11 cellular contexts compared by ENCODE assay signal in the genomic region with DNA sequence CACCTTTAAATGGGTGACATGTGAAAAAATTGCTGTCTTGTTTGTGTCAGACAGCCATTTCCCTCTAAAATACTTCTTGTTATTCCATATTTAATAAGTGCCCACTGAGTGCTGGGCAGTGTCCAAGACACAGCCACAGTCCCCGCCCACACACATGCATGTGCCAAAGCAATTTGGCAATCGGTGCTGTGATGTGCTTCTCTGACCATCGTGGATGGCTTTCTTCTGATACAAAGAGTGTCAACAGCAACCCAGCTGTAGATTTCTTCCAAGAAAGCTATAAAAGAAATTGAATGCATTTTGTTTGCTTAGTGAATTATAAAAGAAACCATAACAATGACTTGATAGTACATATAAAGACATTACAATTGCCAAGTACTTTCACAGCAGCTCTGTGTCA.
A peak's percentile ranks its signal among the peaks of the same experiment; 100 is the strongest.
DNase-seq lines count a peak whose midpoint lies in the region; ATAC-seq, FAIRE-seq and TF ChIP-seq lines count a peak whose summit lies in the region.
"Had no signal": no experiment of that assay in that cellular context is flagged by ENCODE, and none has a peak within 500 bp of the region (broad histone marks: within the 10 kb centered on the region; RNA-seq: fewer than 3 reads in every experiment).

No MANE protein-coding gene starts in this region.

- no peak overlapping the region for H3K4me3 Mint-ChIP-seq in astrocyte (ENCODE audit: unreplicated experiment)
- H3K4me3 Mint-ChIP-seq: immature natural killer cell had no signal

- dilution Hi-C loops in IMR-90 (cut with HindIII; ENCODE audit: low sequenced_read_pairs, unreplicated experiment), result no loop called here

- no peak overlapping the region for H3K27ac ChIP-seq in IMR-90 (ENCODE audit: insufficient read depth, low read length)
- no peak overlapping the region for H3K27ac ChIP-seq in astrocyte (ENCODE audit: low read depth, low read length)
- H3K27ac ChIP-seq in right atrium auricular region, result no peak overlapping the region
- no peak overlapping the region for H3K27ac ChIP-seq in transverse colon

- TF ChIP-seq CTCF in IMR-90 (conservative IDR thresholded peaks at IDR 0.05; ENCODE audit: low read depth, low read length) (no peak), astrocyte (IDR thresholded peaks at IDR 0.05; ENCODE audit: insufficient read depth, low read depth, low read length) (no peak), right atrium auricular region (IDR thresholded peaks at IDR 0.05) (no peak), transverse colon (IDR thresholded peaks at IDR 0.05) (no peak)

- no peak overlapping the region for H3K4ac ChIP-seq in IMR-90 (ENCODE audit: low read depth, low read length)

- no peak overlapping the region for H3K14ac ChIP-seq in IMR-90 (replicated peaks; ENCODE audit: low read depth, low read length)

- peaks cover under 1% of the 10 kb centered on the region for H3K9me3 Mint-ChIP-seq in astrocyte (ENCODE audit: unreplicated experiment)

- H2BK20ac ChIP-seq in IMR-90 (ENCODE audit: low read depth, low read length), result no peak overlapping the region

- H4K91ac ChIP-seq in IMR-90 (ENCODE audit: insufficient read depth, low read depth, low read length), result no peak overlapping the region

- H3K4me3 ChIP-seq in IMR-90 (ENCODE audit: insufficient read depth, low read depth, low read length) (no peak overlapping the region), astrocyte (ENCODE audit: insufficient read depth, low read depth, low read length) (no peak overlapping the region), right atrium auricular region (no peak overlapping the region), transverse colon (no peak overlapping the region)

- no peak for TF ChIP-seq POLR2A in IMR-90 (IDR thresholded peaks at IDR 0.05; ENCODE audit: low read depth, low read length)
- TF ChIP-seq POLR2A in transverse colon (IDR thresholded peaks at IDR 0.05), result no peak

- H2BK120ac ChIP-seq in IMR-90 (ENCODE audit: low read depth, low read length), result no peak overlapping the region

- H3K36me3 ChIP-seq in IMR-90 (ENCODE audit: control insufficient read depth, insufficient read depth, low read length) (no peaks in the 10 kb centered on the region), astrocyte (ENCODE audit: insufficient read depth, low read length) (no peaks in the 10 kb centered on the region), right atrium auricular region (no peaks in the 10 kb centered on the region), transverse colon (no peaks in the 10 kb centered on the region)

- H3K4me1 ChIP-seq in IMR-90 (ENCODE audit: control insufficient read depth, insufficient read depth, low read length), result 0 out of 2 replicates have a peak, but pooled peaks cover 6% of the 10 kb centered on the region
- H3K4me1 ChIP-seq in astrocyte (ENCODE audit: insufficient read depth, low read length), result peaks cover 17% of the 10 kb centered on the region
- peaks cover 0 to 5% of the 10 kb centered on the region in 2 donors for H3K4me1 ChIP-seq in right atrium auricular region
- peaks cover 0 to 10% (median 4%) of the 10 kb centered on the region in 4 donors for H3K4me1 ChIP-seq in transverse colon

- TF ChIP-seq RAD21 in IMR-90 (IDR thresholded peaks at IDR 0.05; ENCODE audit: low read length), result no peak

- H3K56ac ChIP-seq in IMR-90 (ENCODE audit: extremely low read depth, insufficient read depth, low read length), result no peak overlapping the region

- H3K18ac ChIP-seq in IMR-90 (ENCODE audit: low read depth, low read length), result peak overlapping the region; percentile 16; the same call in 1 of the 2 replicates

- H3K27me3 Mint-ChIP-seq in astrocyte (ENCODE audit: low read depth, unreplicated experiment), result no peaks in the 10 kb centered on the region

- no peaks in the 10 kb centered on the region for H3K27me3 ChIP-seq in IMR-90 (ENCODE audit: control insufficient read depth, insufficient read depth, low read length)
- no peaks in the 10 kb centered on the region for H3K27me3 ChIP-seq in astrocyte (ENCODE audit: insufficient read depth, low read length)
- no peaks in the 10 kb centered on the region for H3K27me3 ChIP-seq in right atrium auricular region
- H3K27me3 ChIP-seq in transverse colon, result peaks cover 28% of the 10 kb centered on the region

- BruUV-seq in IMR-90 (replicated peaks; lab: Mats Ljungman, UMichigan), result no TSS peak

- H4K5ac ChIP-seq in IMR-90 (ENCODE audit: low read depth, low read length), result no peak overlapping the region

- peak; percentile 49; the same call in 1 of the 2 replicates for ATAC-seq in IMR-90 (ENCODE audit: low read depth)

- TF ChIP-seq EP300 in transverse colon (IDR thresholded peaks at IDR 0.05; ENCODE audit: low read depth), result no peak

- in situ Hi-C loops in IMR-90 (cut with MboI; ENCODE audit: low sequenced_read_pairs) (no loop called here), transverse colon (cut with MboI; ENCODE audit: low pct_ligation_motif_present in 1 of 4, low pct_unique_long_range_greater_than_20kb in 1 of 4, low sequenced_read_pairs in 3 of 4) (no loop called here)

- WGBS in IMR-90 (ENCODE audit: extremely low coverage in 2 of 2, insufficient read length in 1 of 2), 2 experiments, result 0% methylated on average over 1 of the region's 3 CpGs; no CpG with 5 or more reads in 1 of the 2 experiments
- WGBS in transverse colon (ENCODE audit: low coverage in 1 of 2), 2 donors, result 8 to 16% methylated on average over 3 of the region's 3 CpGs

- CTCF ChIA-PET in IMR-90 (lab: Yijun Ruan, JAX) (interaction anchor here (1.1 kb wide), 1 partner anchor 18 kb away, joined by 3 read pairs; no protein-coding TSS in a partner anchor), HEK293T (lab: Yijun Ruan, JAX) (no interaction called here)

- POLR2A ChIA-PET in IMR-90 (lab: Charles Lee; ENCODE audit: unreplicated experiment) (no interaction called here), HEK293T (lab: Yijun Ruan, JAX) (no interaction called here)

- no peak overlapping the region for H4K8ac ChIP-seq in IMR-90 (ENCODE audit: low read depth in 2 of 2, low read length in 2 of 2)

- DNase-seq in IMR-90, result peak; percentile 61
- DNase-seq in astrocyte (ENCODE audit: low read depth), result peak; percentile 60
- peak; percentile 64 for DNase-seq in right atrium auricular region (ENCODE audit: low spot score)
- peak; percentile 62 for DNase-seq in transverse colon
- no peak for DNase-seq in DMS114 treated with DMSO at 0.1 percent for 48 hours (lab: John Stamatoyannopoulos, UW; ENCODE audit: unreplicated experiment)
- DNase-seq in NCI-H1048 (lab: John Stamatoyannopoulos, UW), result no peak
- DNase-seq in HEK293T (ENCODE audit: extremely low spot score), result no peak
- DNase-seq: immature natural killer cell; retina; stimulated activated naive CD4-positive, alpha-beta T cell had no signal

- H3K9me3 ChIP-seq in IMR-90 (ENCODE audit: control insufficient read depth, insufficient read depth, low read length) (no peaks in the 10 kb centered on the region), astrocyte (ENCODE audit: insufficient read depth, low read depth, low read length) (no peaks in the 10 kb centered on the region), right atrium auricular region (no peaks in the 10 kb centered on the region), transverse colon (no peaks in the 10 kb centered on the region)

- no peak overlapping the region for H2AK9ac ChIP-seq in IMR-90 (replicated peaks; ENCODE audit: low read depth, low read length, poor library complexity)

- H3K79me1 ChIP-seq in IMR-90 (ENCODE audit: low read depth in 1 of 2, low read length in 2 of 2), result no peaks in the 10 kb centered on the region

- no peaks in the 10 kb centered on the region for H3K79me2 ChIP-seq in astrocyte (ENCODE audit: insufficient read depth, low read length)

- no peaks in the 10 kb centered on the region for H3K36me3 Mint-ChIP-seq in astrocyte (ENCODE audit: low read depth, unreplicated experiment)
- H3K36me3 Mint-ChIP-seq: immature natural killer cell had no signal

- H3K9ac ChIP-seq in IMR-90 (ENCODE audit: low read depth, low read length), result no peak overlapping the region
- no peak overlapping the region for H3K9ac ChIP-seq in astrocyte (ENCODE audit: low read length)

- H2BK5ac ChIP-seq in IMR-90 (ENCODE audit: low read depth, low read length, poor library complexity, severe bottlenecking), result no peak overlapping the region

- peaks cover 15% of the 10 kb centered on the region for H3K4me1 Mint-ChIP-seq in astrocyte (ENCODE audit: low read depth, unreplicated experiment)
- H3K4me1 Mint-ChIP-seq: immature natural killer cell had no signal

- H3K4me2 ChIP-seq in IMR-90 (ENCODE audit: low read depth, low read length) (no peak overlapping the region), astrocyte (ENCODE audit: low read length) (no peak overlapping the region)

- H3K23ac ChIP-seq in IMR-90 (ENCODE audit: low read depth, low read length), result no peak overlapping the region

- H3K27ac Mint-ChIP-seq in astrocyte (ENCODE audit: unreplicated experiment), result no peak overlapping the region
- H3K27ac Mint-ChIP-seq: immature natural killer cell had no signal

- H4K20me1 ChIP-seq in IMR-90 (ENCODE audit: insufficient read depth, low read length) (no peaks in the 10 kb centered on the region), astrocyte (ENCODE audit: insufficient read depth, low read length) (no peaks in the 10 kb centered on the region)

- intact Hi-C loops in IMR-90 (cut with micrococcal nuclease), result no loop called here
- intact Hi-C loops in transverse colon (cut with DNase I; ENCODE audit: low total_unique reads), result no loop called here

- no peak overlapping the region for H2AK5ac ChIP-seq in IMR-90 (ENCODE audit: low read depth, low read length)

- H3K9me1 ChIP-seq in IMR-90 (ENCODE audit: insufficient read depth, low read length), result 0 out of 2 replicates have a peak, but pooled peaks cover 6% of the 10 kb centered on the region

- no peak for FAIRE-seq in astrocyte (lab: Jason Lieb, UNC)
- FAIRE-seq: colon had no signal

- H2BK15ac ChIP-seq in IMR-90 (ENCODE audit: low read depth, low read length), result no peak overlapping the region

- no peak overlapping the region for H2AFZ ChIP-seq in IMR-90 (replicated peaks; ENCODE audit: low read length, poor library complexity)
- no peak overlapping the region for H2AFZ ChIP-seq in astrocyte (ENCODE audit: low read depth, low read length)

TF ChIP-seq in IMR-90, 13 proteins besides CTCF, POLR2A, EP300 and RAD21 (continues in another document):
- TF ChIP-seq BHLHE40 (IDR thresholded peaks at IDR 0.05; ENCODE audit: low read depth, low read length) (peak; percentile 47; the same call in 1 of the 2 replicates), MAFK (IDR thresholded peaks at IDR 0.05; ENCODE audit: low read depth, low read length) (no peak), FOS (IDR thresholded peaks at IDR 0.05; ENCODE audit: low read depth, low read length) (no peak), SMC3 (IDR thresholded peaks at IDR 0.05; ENCODE audit: low read depth, low read length) (no peak), CHD1 (IDR thresholded peaks at IDR 0.05; ENCODE audit: low read depth, low read length) (no peak)

TF ChIP-seq in HEK293T, 16 proteins besides CTCF, POLR2A, EP300 and RAD21 (continues in another document):
- no peak for TF ChIP-seq FOXM1 (IDR thresholded peaks at IDR 0.05; ENCODE audit: borderline replicate concordance)
- no peak for TF ChIP-seq LEF1 (IDR thresholded peaks at IDR 0.05; ENCODE audit: borderline replicate concordance)
- no peak for TF ChIP-seq TARDBP (IDR thresholded peaks at IDR 0.05)
- TF ChIP-seq SP1 (IDR thresholded peaks at IDR 0.05), result no peak
- no peak for TF ChIP-seq HDGF (IDR thresholded peaks at IDR 0.05; ENCODE audit: borderline replicate concordance)
- TF ChIP-seq CTBP1 (IDR thresholded peaks at IDR 0.05; ENCODE audit: borderline replicate concordance), result no peak
- no peak for TF ChIP-seq ARNT (IDR thresholded peaks at IDR 0.05)

Comparison
In these comparisons a context has a peak if more than half of its experiments do, and no peak if none do; other contexts are left out.
1. DNase-seq: peak in IMR-90 (single experiment), astrocyte (single experiment), right atrium auricular region (single experiment) and transverse colon (single experiment); none in DMS114 treated with DMSO at 0.1 percent for 48 hours (single experiment), NCI-H1048 (single experiment) and HEK293T (single experiment).